ENCODE assay signal across 15 cellular contexts in the genomic region with DNA sequence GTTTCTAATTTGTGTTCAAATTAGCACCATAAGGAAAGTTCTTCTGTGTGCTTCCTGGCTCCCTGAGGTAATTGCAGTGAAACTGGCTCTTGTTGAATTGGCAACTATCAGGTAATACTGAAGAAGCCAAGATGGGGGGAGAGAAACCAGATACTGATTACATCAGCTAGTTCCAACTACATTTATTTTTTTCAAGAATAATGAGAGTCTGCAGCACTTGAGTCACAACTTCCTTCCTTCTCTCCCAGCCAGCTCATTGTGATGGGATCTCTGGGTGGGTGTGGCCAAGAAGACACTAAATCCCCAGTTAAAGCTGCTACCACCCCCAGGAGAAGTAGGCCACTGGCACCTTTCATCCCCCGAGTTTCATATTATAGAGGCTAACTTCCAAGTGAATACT.
DNase-seq lines count a peak whose midpoint lies in the region; ATAC-seq, FAIRE-seq and TF ChIP-seq lines count a peak whose summit lies in the region.
"Had no signal": no experiment of that assay in that cellular context is flagged by ENCODE, and none has a peak within 500 bp of the region (broad histone marks: within the 10 kb centered on the region; RNA-seq: fewer than 3 reads in every experiment).

No MANE protein-coding gene starts in this region.

- ATAC-seq in heart left ventricle (peak in 3 of 4 donors; percentile 27 to 57 (median 45)), GM19452 (IDR thresholded peaks at IDR 0.05; ENCODE audit: unreplicated experiment) (no peak)
- ATAC-seq in activated CD4-positive, alpha-beta T cell treated with anti-CD3 and anti-CD28 coated beads for 36 hours: no peak
- ATAC-seq: HCT116, left lung had no signal

- WGBS in heart left ventricle, 4 donors: 44 to 80% (median 62%) methylated on average over 1 of the region's 1 CpG
- no CpG with 5 or more reads among the region's 1 CpG for WGBS in mesendoderm (ENCODE audit: extremely low coverage, insufficient coverage, low lambda C conversion rate)

- H3K4me2 ChIP-seq in mesendoderm (ENCODE audit: low read length): no peak overlapping the region

- no peaks in the 10 kb centered on the region for H3K36me3 ChIP-seq in heart left ventricle
- no peaks in the 10 kb centered on the region for H3K36me3 ChIP-seq in right atrium auricular region
- no peaks in the 10 kb centered on the region for H3K36me3 ChIP-seq in mesendoderm (ENCODE audit: control insufficient read depth, insufficient read depth, low read length)
- H3K36me3 ChIP-seq: left lung had no signal

- H3K27ac ChIP-seq in heart left ventricle (no peak overlapping the region), right atrium auricular region (no peak overlapping the region), mesendoderm (ENCODE audit: low read depth, low read length) (no peak overlapping the region)
- H3K27ac ChIP-seq: left lung had no signal

- no peaks in the 10 kb centered on the region for H3K27me3 Mint-ChIP-seq in activated CD4-positive, alpha-beta T cell treated with anti-CD3 and anti-CD28 coated beads for 36 hours
- H3K27me3 Mint-ChIP-seq: stimulated activated naive CD8-positive, alpha-beta T cell treated with anti-CD3 and anti-CD28 coated beads, Interleukin-15, Interleukin-2, amounts not matched to agents 100 ng/mL and 50 ng/mL, for 24 hours had no signal

- H3K9me3 ChIP-seq in heart left ventricle (peaks cover 0 to 22% (median 6%) of the 10 kb centered on the region in 12 donors), right atrium auricular region (peaks cover 0 to 8% of the 10 kb centered on the region in 2 donors)

- H3K4ac ChIP-seq in mesendoderm (ENCODE audit: low read depth, low read length): no peak overlapping the region

- POLR2A ChIA-PET in activated CD4-positive, alpha-beta T cell treated with anti-CD3 and anti-CD28 coated beads for 36 hours (lab: Charles Lee): no interaction called here

- H3K79me2 ChIP-seq in mesendoderm (ENCODE audit: control insufficient read depth, insufficient read depth, low read length): no peaks in the 10 kb centered on the region

- H3K4me3 ChIP-seq in heart left ventricle (no peak overlapping the region), right atrium auricular region (no peak overlapping the region), mesendoderm (ENCODE audit: low read length) (no peak overlapping the region)
- H3K4me3 ChIP-seq: left lung had no signal

- no peak overlapping the region for H4K5ac ChIP-seq in mesendoderm (ENCODE audit: low read length)

- H3K4me1 ChIP-seq in heart left ventricle (peaks cover 0 to 6% (median 0%) of the 10 kb centered on the region in 12 donors), right atrium auricular region (no peaks in the 10 kb centered on the region), mesendoderm (ENCODE audit: control insufficient read depth, low read depth, low read length) (no peaks in the 10 kb centered on the region)
- H3K4me1 ChIP-seq: left lung had no signal

- no peak overlapping the region for H3K4me3 Mint-ChIP-seq in activated CD4-positive, alpha-beta T cell treated with anti-CD3 and anti-CD28 coated beads for 36 hours
- H3K4me3 Mint-ChIP-seq: stimulated activated naive CD8-positive, alpha-beta T cell treated with anti-CD3 and anti-CD28 coated beads, Interleukin-15, Interleukin-2, amounts not matched to agents 100 ng/mL and 50 ng/mL, for 24 hours; T-helper 1 cell treated with Interleukin-12 subunit alpha and Interleukin-12 subunit beta and Interleukin-4 antibody, amounts not matched to agents 30 μg/mL and 1 μg/mL, for 36 hours had no signal

- H3K27me3 ChIP-seq in heart left ventricle (no peaks in the 10 kb centered on the region), right atrium auricular region (no peaks in the 10 kb centered on the region), mesendoderm (ENCODE audit: insufficient read depth, low read length, poor library complexity) (no peaks in the 10 kb centered on the region)
- H3K27me3 ChIP-seq: left lung had no signal

- H3K56ac ChIP-seq in mesendoderm (ENCODE audit: low read length): no peak overlapping the region

- no peak for TF ChIP-seq POLR2A in heart left ventricle (IDR thresholded peaks at IDR 0.05)

- H3K9ac ChIP-seq in mesendoderm (ENCODE audit: low read length): no peak overlapping the region

- H3K36me3 Mint-ChIP-seq in activated CD4-positive, alpha-beta T cell treated with anti-CD3 and anti-CD28 coated beads for 36 hours (ENCODE audit: low read depth): no peaks in the 10 kb centered on the region

- no peak for FAIRE-seq in RCC 7860 (lab: Jason Lieb, UNC)
- FAIRE-seq: frontal cortex had no signal

- no peak overlapping the region for H3K18ac ChIP-seq in mesendoderm (ENCODE audit: low read length)

- H2BK120ac ChIP-seq in mesendoderm (ENCODE audit: low read depth, low read length): no peak overlapping the region

- TF ChIP-seq CTCF in heart left ventricle (IDR thresholded peaks at IDR 0.05): no peak
- no peak for TF ChIP-seq CTCF in right atrium auricular region (IDR thresholded peaks at IDR 0.05)

- H3K4me1 Mint-ChIP-seq in activated CD4-positive, alpha-beta T cell treated with anti-CD3 and anti-CD28 coated beads for 36 hours: no peaks in the 10 kb centered on the region

- intact Hi-C loops in heart left ventricle (cut with DNase I): no loop called here
- intact Hi-C loops in activated CD4-positive, alpha-beta T cell treated with anti-CD3 and anti-CD28 coated beads for 36 hours (cut with DNase I, micrococcal nuclease): no loop called here

- no peak overlapping the region for H4K8ac ChIP-seq in mesendoderm (ENCODE audit: low read depth, low read length)

- peaks cover 13% of the 10 kb centered on the region for H3K9me3 Mint-ChIP-seq in activated CD4-positive, alpha-beta T cell treated with anti-CD3 and anti-CD28 coated beads for 36 hours (ENCODE audit: low read depth)

- DNase-seq in heart left ventricle: peak in 1 of 5 donors; percentile 28
- DNase-seq in right atrium auricular region (ENCODE audit: low spot score): no peak
- DNase-seq in RCC 7860 (ENCODE audit: low spot score): peak; percentile 13
- DNase-seq in dermis microvascular lymphatic vessel endothelial cell (ENCODE audit: low read depth in 2 of 2): peak; percentile 3 to 96
- no peak for DNase-seq in mesendoderm
- DNase-seq in activated CD4-positive, alpha-beta T cell treated with anti-CD3 and anti-CD28 coated beads for 36 hours: no peak
- DNase-seq in NCI-H345 (lab: John Stamatoyannopoulos, UW): no peak
- DNase-seq: left lung; NCI-H526; stimulated activated CD4-positive, alpha-beta T cell treated with anti-CD3 and anti-CD28 coated beads, Interleukin-2, amount 100 ng/mL, for 24 hours had no signal

- no peak overlapping the region for H2BK15ac ChIP-seq in mesendoderm (replicated peaks; ENCODE audit: low read depth)

- H3K23ac ChIP-seq in mesendoderm (ENCODE audit: low read length): no peak overlapping the region

- no peak overlapping the region for H2AK5ac ChIP-seq in mesendoderm (ENCODE audit: low read length)

- H2BK5ac ChIP-seq in mesendoderm (ENCODE audit: low read length): no peak overlapping the region

- no peaks in the 10 kb centered on the region for H3K79me1 ChIP-seq in mesendoderm (ENCODE audit: low read length)

- no peak overlapping the region for H3K27ac Mint-ChIP-seq in activated CD4-positive, alpha-beta T cell treated with anti-CD3 and anti-CD28 coated beads for 36 hours
- H3K27ac Mint-ChIP-seq: stimulated activated naive CD8-positive, alpha-beta T cell treated with anti-CD3 and anti-CD28 coated beads, Interleukin-15, Interleukin-2, amounts not matched to agents 100 ng/mL and 50 ng/mL, for 24 hours; T-helper 1 cell treated with Interleukin-12 subunit alpha and Interleukin-12 subunit beta and Interleukin-4 antibody, amounts not matched to agents 30 μg/mL and 1 μg/mL, for 36 hours had no signal

- CTCF ChIA-PET in activated CD4-positive, alpha-beta T cell treated with anti-CD3 and anti-CD28 coated beads for 36 hours (lab: Charles Lee): interaction anchor here (0.5 kb wide), 1 partner anchor 1163 kb away, joined by 3 read pairs; no protein-coding TSS in a partner anchor

Comparison
In these comparisons a context has a peak if more than half of its experiments do, and no peak if none do; other contexts are left out.
1. ATAC-seq: peak in heart left ventricle (3 of 4); none in activated CD4-positive, alpha-beta T cell treated with anti-CD3 and anti-CD28 coated beads for 36 hours (single experiment) and GM19452 (single experiment).
2. DNase-seq: peak in RCC 7860 (single experiment) and dermis microvascular lymphatic vessel endothelial cell (2 of 2); none in right atrium auricular region (single experiment), mesendoderm (single experiment), activated CD4-positive, alpha-beta T cell treated with anti-CD3 and anti-CD28 coated beads for 36 hours (single experiment) and NCI-H345 (single experiment).